Comparison of ENCODE assay signal across 24 cellular contexts in the genomic region with DNA sequence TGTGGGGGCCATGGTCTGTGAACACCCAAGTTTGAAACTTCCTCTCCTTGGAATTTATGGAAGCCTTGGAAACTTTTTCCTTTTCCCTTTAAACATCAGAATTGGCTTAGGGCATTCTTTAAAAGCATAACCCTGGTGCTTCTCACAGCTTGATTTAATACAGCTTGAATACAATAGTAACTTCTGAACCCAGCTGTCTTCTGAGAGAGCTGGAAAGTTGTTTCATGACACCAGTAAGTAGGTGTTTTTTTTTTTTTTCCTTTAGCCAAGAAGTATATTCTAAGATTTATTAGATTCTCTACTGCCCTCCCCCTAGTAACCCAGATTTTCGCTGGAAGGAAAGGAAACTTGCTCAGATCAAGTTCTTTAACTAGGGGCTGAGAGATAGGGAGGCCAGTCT. TPM values are rescaled to one million over a fixed set of nuclear protein-coding genes. Genes with fewer than 3 reads are reported as not detected.
A peak's percentile ranks its signal among the peaks of the same experiment; 100 is the strongest.
DNase-seq lines count a peak whose midpoint lies in the region; ATAC-seq and TF ChIP-seq lines count a peak whose summit lies in the region.
"Had no signal": no experiment of that assay in that cellular context is flagged by ENCODE, and none has a peak within 500 bp of the region (broad histone marks: within the 10 kb centered on the region; RNA-seq: fewer than 3 reads in every experiment).

No MANE protein-coding gene starts in this region.

- H3K27ac ChIP-seq in heart left ventricle (peak overlapping the region in 4 of 12 donors; percentile 43 to 80 (median 56)), muscle layer of duodenum (ENCODE audit: low read length) (peak overlapping the region; percentile 69), skeletal muscle tissue (ENCODE audit: low read depth, low read length) (peak overlapping the region; percentile 26), vagina (peak overlapping the region; percentile 69)
- H3K27ac ChIP-seq: 22Rv1, colonic mucosa, SJCRH30 had no signal

- 61 to 88% (median 81%) methylated on average over 1 of the region's 1 CpG for WGBS in heart left ventricle, 4 donors

- TF ChIP-seq POLR2A in heart left ventricle (IDR thresholded peaks at IDR 0.05) (no peak), vagina (IDR thresholded peaks at IDR 0.05) (no peak)

- H3K9me3 ChIP-seq in heart left ventricle (no peaks in the 10 kb centered on the region), muscle layer of duodenum (ENCODE audit: control insufficient read depth in 1 of 2, low read length in 2 of 2) (no peaks in the 10 kb centered on the region), skeletal muscle tissue (ENCODE audit: control insufficient read depth in 3 of 3, low read length in 3 of 3) (no peaks in the 10 kb centered on the region), vagina (no peaks in the 10 kb centered on the region)
- H3K9me3 ChIP-seq: colonic mucosa, SJCRH30, tibial nerve had no signal

- no peak for TF ChIP-seq CTCF in heart left ventricle (IDR thresholded peaks at IDR 0.05)
- no peak for TF ChIP-seq CTCF in vagina (IDR thresholded peaks at IDR 0.05)

- DNase-seq in left cardiac atrium (no peak), heart left ventricle (no peak), vagina (ENCODE audit: extremely low spot score in 2 of 2) (no peak), NCI-H526 treated with DMSO at 0.1 percent for 48 hours (lab: John Stamatoyannopoulos, UW) (no peak)
- DNase-seq: activated CD8-positive, alpha-beta T cell treated with anti-CD3 and anti-CD28 coated beads for 36 hours; activated gamma-delta T cell; activated naive CD8-positive, alpha-beta T cell treated with anti-CD3 and anti-CD28 coated beads, Interleukin-2, amount 50 U/mL, for 24 hours; CD4-positive, alpha-beta memory T cell; colonic mucosa; effector memory CD8-positive, alpha-beta T cell; NCI-H1092; NCI-H1930; SJCRH30; stimulated activated CD4-positive, alpha-beta T cell treated with anti-CD3 and anti-CD28 coated beads, Interleukin-4, amount 100 ng/mL, for 1 hour; T-helper 1 cell had no signal

- H3K27me3 ChIP-seq in heart left ventricle = no peaks in the 10 kb centered on the region
- no peaks in the 10 kb centered on the region for H3K27me3 ChIP-seq in muscle layer of duodenum (ENCODE audit: low read depth, low read length)
- H3K27me3 ChIP-seq in skeletal muscle tissue (ENCODE audit: control insufficient read depth in 3 of 3, insufficient read depth in 3 of 3, low read length in 3 of 3) = no peaks in the 10 kb centered on the region
- no peaks in the 10 kb centered on the region for H3K27me3 ChIP-seq in vagina
- H3K27me3 ChIP-seq: colonic mucosa, tibial nerve had no signal

- no peaks in the 10 kb centered on the region for H3K36me3 ChIP-seq in heart left ventricle
- H3K36me3 ChIP-seq in muscle layer of duodenum (ENCODE audit: control insufficient read depth in 1 of 2, insufficient read depth in 2 of 2, low read length in 2 of 2) = no peaks in the 10 kb centered on the region
- no peaks in the 10 kb centered on the region for H3K36me3 ChIP-seq in skeletal muscle tissue (ENCODE audit: control insufficient read depth in 3 of 3, insufficient read depth in 3 of 3, low read length in 3 of 3)
- H3K36me3 ChIP-seq in vagina = no peaks in the 10 kb centered on the region
- H3K36me3 ChIP-seq: colonic mucosa, SJCRH30 had no signal

- H3K9ac ChIP-seq in skeletal muscle tissue (ENCODE audit: low read depth in 1 of 3, low read length in 3 of 3) = no peak overlapping the region

- intact Hi-C loops in left cardiac atrium (cut with DNase I) = loop anchor here in 1 of 2 donors (10.0 kb wide), 1 partner anchor 50 kb away; no protein-coding TSS in a partner anchor
- intact Hi-C loops in heart left ventricle (cut with DNase I) = no loop called here
- intact Hi-C loops in vagina (cut with DNase I) = loop anchor here (5.0 kb wide), 1 partner anchor 293 kb away; no protein-coding TSS in a partner anchor

- ATAC-seq in left cardiac atrium (peak; percentile 34 to 37), heart left ventricle (no peak), HG03520 (IDR thresholded peaks at IDR 0.05; ENCODE audit: unreplicated experiment) (no peak), GM19467 (IDR thresholded peaks at IDR 0.05; ENCODE audit: unreplicated experiment) (no peak)
- ATAC-seq: activated CD4-positive, CD25-positive, alpha-beta regulatory T cell treated with anti-CD3 and anti-CD28 coated beads, Interleukin-2, amount 50 U/mL, for 24 hours; activated CD8-positive, alpha-beta T cell treated with anti-CD3 and anti-CD28 coated beads for 36 hours; activated naive CD8-positive, alpha-beta T cell treated with anti-CD3 and anti-CD28 coated beads, Interleukin-2, amount 50 U/mL, for 24 hours; effector memory CD8-positive, alpha-beta T cell; stimulated activated memory B cell treated with anti-CD40 and anti-IgM and Interleukin-4, amounts not matched to agents 10 μg/mL and 1 μg/mL and 100 μg/mL, for 72 hours had no signal

- H3K4me1 ChIP-seq in heart left ventricle = peaks cover 0 to 24% (median 4%) of the 10 kb centered on the region in 12 donors
- peaks cover 2 to 27% of the 10 kb centered on the region in 2 donors for H3K4me1 ChIP-seq in muscle layer of duodenum (ENCODE audit: control insufficient read depth in 1 of 2, insufficient read depth in 2 of 2, low read length in 2 of 2)
- peaks cover 2 to 8% (median 6%) of the 10 kb centered on the region in 3 donors for H3K4me1 ChIP-seq in skeletal muscle tissue (ENCODE audit: control insufficient read depth in 3 of 3, insufficient read depth in 3 of 3, low read length in 3 of 3)
- peaks cover 32% of the 10 kb centered on the region for H3K4me1 ChIP-seq in vagina
- H3K4me1 ChIP-seq: colonic mucosa, SJCRH30 had no signal

- H3K4me3 ChIP-seq in heart left ventricle (no peak overlapping the region), muscle layer of duodenum (ENCODE audit: low read depth in 1 of 2, low read length in 2 of 2) (no peak overlapping the region), skeletal muscle tissue (ENCODE audit: low read length in 3 of 3) (no peak overlapping the region), vagina (no peak overlapping the region)
- H3K4me3 ChIP-seq: colonic mucosa, SJCRH30, tibial nerve had no signal

RNA-seq across cellular contexts. Expression of a gene that starts 26.7 kb away (rescaled TPM):
- total RNA-seq in left cardiac atrium (1 to 10 TPM; 1.0 to 1.9 TPM), heart left ventricle (1 to 10 TPM in 1 of 9 donors, under 1 TPM in 8; 0.05 to 1.0 (median 0.26) TPM), skeletal muscle tissue (2.1 TPM), vagina (1.7 TPM)
- polyA plus RNA-seq in heart left ventricle = under 1 TPM; 0.23 to 0.32 TPM
- polyA plus RNA-seq: IgD-negative memory B cell had no signal

Comparison
In these comparisons a context has a peak if more than half of its experiments do, and no peak if none do; other contexts are left out.
1. ATAC-seq: peak in left cardiac atrium (2 of 2); none in heart left ventricle (0 of 4), HG03520 (single experiment) and GM19467 (single experiment).